6 cellular contexts compared by ENCODE assay signal in the genomic region with DNA sequence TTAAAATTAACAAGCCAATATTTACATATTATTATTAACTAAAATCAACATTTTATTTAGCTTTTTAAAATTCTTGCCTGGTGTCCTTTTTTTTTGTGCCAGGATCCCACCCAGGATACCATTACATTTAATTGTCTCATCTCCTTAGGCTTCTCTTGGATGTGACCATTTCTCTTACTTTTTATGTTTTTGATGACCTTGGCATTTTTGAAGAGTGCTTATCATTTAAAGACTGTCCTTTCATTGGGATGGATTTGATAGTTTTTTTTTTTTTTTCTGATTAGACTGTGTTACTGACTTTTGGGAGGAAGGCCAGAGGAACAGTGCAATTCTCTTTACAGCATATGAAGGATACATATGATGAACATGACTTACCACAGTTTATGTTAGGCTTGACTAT.
"Had no signal": no experiment of that assay in that cellular context is flagged by ENCODE, and none has a peak within 500 bp of the region (broad histone marks: within the 10 kb centered on the region; RNA-seq: fewer than 3 reads in every experiment).

No MANE protein-coding gene starts in this region.

- H3K27ac ChIP-seq: HL-60, KMS-11 had no signal

- H3K4me2 ChIP-seq: KMS-11 had no signal

- DNase-seq: Kasumi-1, KBM-7, KG1 had no signal

- FAIRE-seq: HTR-8/SVneo had no signal

- H3K9ac ChIP-seq: KMS-11 had no signal
